In genomic region chr1:42846257-42847110, GRCh38 we compare ENCODE assay signal across 8 cellular contexts. TPM values are rescaled to one million over a fixed set of nuclear protein-coding genes. Genes with fewer than 3 reads are reported as not detected.
A peak's percentile ranks its signal among the peaks of the same experiment; 100 is the strongest.
DNase-seq lines count a peak whose midpoint lies in the region; ATAC-seq and TF ChIP-seq lines count a peak whose summit lies in the region.

TSS of gene ZNF691 (plus strand) at chr1:42846613. CDS start at chr1:42849659, 3,046 bp downstream.

- H3K27ac Mint-ChIP-seq in T-helper 1 cell treated with Interleukin-12 subunit alpha and Interleukin-12 subunit beta and Interleukin-4 antibody, amounts not matched to agents 30 μg/mL and 1 μg/mL, for 36 hours, result peak within 1 kb of the TSS; percentile 75

- TF ChIP-seq CTCF in GM13977 (IDR thresholded peaks at IDR 0.05; ENCODE audit: extremely low read depth, insufficient read depth, missing control alignments) (peak; percentile 52), right atrium auricular region (IDR thresholded peaks at IDR 0.05) (peak; percentile 23 to 61), psoas muscle (IDR thresholded peaks at IDR 0.05) (peak; percentile 49), uterus (IDR thresholded peaks at IDR 0.05) (peak; percentile 49 to 61 (median 52))

- H3K4me1 Mint-ChIP-seq in T-helper 1 cell treated with Interleukin-12 subunit alpha and Interleukin-12 subunit beta and Interleukin-4 antibody, amounts not matched to agents 30 μg/mL and 1 μg/mL, for 36 hours (ENCODE audit: low read depth), result peaks cover 25% of the 10 kb centered on the region

- H3K27me3 ChIP-seq in right atrium auricular region (no peaks in the 10 kb centered on the region), psoas muscle (ENCODE audit: insufficient read depth in 3 of 3, low read length in 2 of 3) (no peaks in the 10 kb centered on the region), uterus (no peaks in the 10 kb centered on the region)

- peaks cover 15% of the 10 kb centered on the region for H3K36me3 ChIP-seq in right atrium auricular region
- H3K36me3 ChIP-seq in psoas muscle (ENCODE audit: insufficient read depth in 1 of 2, low read depth in 1 of 2), result peaks cover 3 to 36% of the 10 kb centered on the region in 2 donors
- no peaks in the 10 kb centered on the region for H3K36me3 ChIP-seq in uterus

- in situ Hi-C loops in GM13977 (cut with MboI; ENCODE audit: low pct_unique_long_range_greater_than_20kb, low sequenced_read_pairs, unreplicated experiment), result no loop called here

- H3K27ac ChIP-seq in angular gyrus (ENCODE audit: low read depth, low read length) (peak within 1 kb of the TSS; percentile 46), right atrium auricular region (peak within 1 kb of the TSS; percentile 84 to 93), psoas muscle (peak within 1 kb of the TSS; percentile 76), uterus (peak within 1 kb of the TSS; percentile 92 to 94)

- H3K9me3 Mint-ChIP-seq in T-helper 1 cell treated with Interleukin-12 subunit alpha and Interleukin-12 subunit beta and Interleukin-4 antibody, amounts not matched to agents 30 μg/mL and 1 μg/mL, for 36 hours, result no peaks in the 10 kb centered on the region

- H3K4me3 Mint-ChIP-seq in T-helper 1 cell treated with Interleukin-12 subunit alpha and Interleukin-12 subunit beta and Interleukin-4 antibody, amounts not matched to agents 30 μg/mL and 1 μg/mL, for 36 hours, result peak within 1 kb of the TSS; percentile 97

- DNase-seq in GM13977 (ENCODE audit: low spot score) (peak; percentile 93), NCI-H146 (lab: John Stamatoyannopoulos, UW) (peak; percentile 91), right atrium auricular region (ENCODE audit: low spot score) (peak; percentile 98), psoas muscle (peak; percentile 92 to 96), uterus (peak; percentile 92 to 96)

- ATAC-seq in HG02870 (IDR thresholded peaks at IDR 0.05; ENCODE audit: unreplicated experiment), result peak; percentile 90
- ATAC-seq in psoas muscle, result peak; percentile 98 to 100 (median 100)

- H3K9me3 ChIP-seq in right atrium auricular region, result no peaks in the 10 kb centered on the region
- no peaks in the 10 kb centered on the region for H3K9me3 ChIP-seq in psoas muscle
- H3K9me3 ChIP-seq in uterus, result no peaks in the 10 kb centered on the region

- H3K4me1 ChIP-seq in right atrium auricular region (peaks cover 0 to 25% of the 10 kb centered on the region in 2 donors), psoas muscle (peaks cover 18% of the 10 kb centered on the region), uterus (no peaks in the 10 kb centered on the region)

- H3K27me3 Mint-ChIP-seq in T-helper 1 cell treated with Interleukin-12 subunit alpha and Interleukin-12 subunit beta and Interleukin-4 antibody, amounts not matched to agents 30 μg/mL and 1 μg/mL, for 36 hours (ENCODE audit: low read depth), result no peaks in the 10 kb centered on the region

- intact Hi-C loops in psoas muscle (cut with DNase I), result loop anchor here in 1 of 2 donors (10.0 kb wide), 1 partner anchor 82 kb away; the partner anchor contains the start of genes C1orf50 and P3H1
- intact Hi-C loops in uterus (cut with DNase I; ENCODE audit: low total_unique reads), result no loop called here

- peak; percentile 51 to 74 for TF ChIP-seq POLR2A in uterus (IDR thresholded peaks at IDR 0.05)

- peaks cover 28% of the 10 kb centered on the region for H3K36me3 Mint-ChIP-seq in T-helper 1 cell treated with Interleukin-12 subunit alpha and Interleukin-12 subunit beta and Interleukin-4 antibody, amounts not matched to agents 30 μg/mL and 1 μg/mL, for 36 hours (ENCODE audit: low read depth)

- WGBS in psoas muscle, 3 donors, result 0 to 1% (median 0%) methylated on average over 43 to 50 of the region's 50 CpGs

- H3K4me3 ChIP-seq in right atrium auricular region (peak within 1 kb of the TSS; percentile 93 to 97), psoas muscle (peak within 1 kb of the TSS; percentile 73), uterus (peak within 1 kb of the TSS; percentile 97 to 99)

RNA-seq across cellular contexts. Expression of gene ZNF691, which starts in this region (rescaled TPM):
- total RNA-seq in right atrium auricular region (10 to 100 TPM; 10.2 to 11.6 TPM), psoas muscle (1 to 10 TPM; 4.8 to 8.0 (median 6.4) TPM), uterus (10 to 100 TPM in 3 of 4 donors, 1 to 10 TPM in 1; 4.7 to 24.1 (median 15.2) TPM)
- 10 to 100 TPM in 1 of 3 donors, 1 to 10 TPM in 2; 6.7 to 10.8 (median 7.4) TPM for polyA plus RNA-seq in psoas muscle

Comparison
In these comparisons a context has a peak if more than half of its experiments do, and no peak if none do; other contexts are left out.
1. Peak in every context shown above with its lines: DNase-seq, ATAC-seq, H3K4me3 ChIP-seq and H3K27ac ChIP-seq.